Comparison of ENCODE assay signal across 21 cellular contexts in the genomic region with DNA sequence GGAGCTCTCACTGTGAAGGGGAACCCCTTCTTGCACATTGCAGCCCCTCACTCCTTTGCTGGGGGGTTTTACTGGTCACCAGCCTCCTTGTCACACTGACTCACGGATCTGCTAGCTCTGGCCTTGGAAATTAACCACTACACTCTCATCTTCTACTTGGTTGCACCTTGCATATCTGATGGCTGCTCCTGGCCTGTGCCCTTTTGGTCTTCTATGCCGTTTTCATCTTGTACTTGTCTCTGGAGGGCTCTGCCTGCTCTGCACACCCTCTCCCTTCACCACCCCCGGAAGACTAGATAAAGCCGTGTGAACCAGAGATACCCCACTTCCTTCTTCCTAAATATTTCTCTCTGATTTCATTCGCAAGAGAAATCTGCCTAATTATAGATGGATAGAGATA. TPM values are rescaled to one million over a fixed set of nuclear protein-coding genes. Genes with fewer than 3 reads are reported as not detected.
DNase-seq lines count a peak whose midpoint lies in the region; ATAC-seq, FAIRE-seq and TF ChIP-seq lines count a peak whose summit lies in the region.
"Had no signal": no experiment of that assay in that cellular context is flagged by ENCODE, and none has a peak within 500 bp of the region (broad histone marks: within the 10 kb centered on the region; RNA-seq: fewer than 3 reads in every experiment).

No MANE protein-coding gene starts in this region.

- TF ChIP-seq EP300 in H1 (IDR thresholded peaks at IDR 0.05; ENCODE audit: borderline replicate concordance in 1 of 2, low read depth in 2 of 2, low read length in 2 of 2), result no peak

- H3K4me3 Mint-ChIP-seq in activated naive CD4-positive, alpha-beta T cell treated with anti-CD3 and anti-CD28 coated beads, Interleukin-2, amount 50 U/mL, for 24 hours, result peak overlapping the region; percentile 83
- peak overlapping the region; percentile 53 for H3K4me3 Mint-ChIP-seq in activated CD8-positive, alpha-beta T cell treated with anti-CD3 and anti-CD28 coated beads, Interleukin-2, amount 10 ng/mL, durations not matched to agents 7 days and 5 days
- H3K4me3 Mint-ChIP-seq: endodermal cell, GM23338 had no signal

- H2AFZ ChIP-seq in H1 (ENCODE audit: low read length), result no peak overlapping the region
- H2AFZ ChIP-seq: hepatocyte had no signal

- H3K27ac Mint-ChIP-seq in activated naive CD4-positive, alpha-beta T cell treated with anti-CD3 and anti-CD28 coated beads, Interleukin-2, amount 50 U/mL, for 24 hours, result peak overlapping the region; percentile 89
- H3K27ac Mint-ChIP-seq in activated CD8-positive, alpha-beta T cell treated with anti-CD3 and anti-CD28 coated beads, Interleukin-2, amount 10 ng/mL, durations not matched to agents 7 days and 5 days, result peak overlapping the region; percentile 79
- H3K27ac Mint-ChIP-seq: endodermal cell, GM23338 had no signal

- H3K4me3 ChIP-seq in H1 (ENCODE audit: extremely low read depth in 1 of 4, insufficient read depth in 2 of 4, low read depth in 3 of 4, low read length in 4 of 4), result no peak overlapping the region
- H3K4me3 ChIP-seq: cardiac muscle cell, GM23338, hepatocyte, right atrium auricular region had no signal

- WGBS in H1 (ENCODE audit: extremely low coverage in 1 of 2, insufficient coverage in 1 of 2, insufficient read length in 1 of 2, insufficient replicate concordance in 2 of 2, low coverage in 1 of 2, low lambda C conversion rate in 2 of 2, missing lambda C conversion rate in 1 of 2), 2 experiments, result 84% methylated on average over 5 of the region's 5 CpGs; no CpG with 5 or more reads in 1 of the 2 experiments

- H4K20me1 ChIP-seq in H1 (replicated peaks in 1 of 2; ENCODE audit: control insufficient read depth in 1 of 2, insufficient read depth in 2 of 2, low read length in 2 of 2), result no peaks in the 10 kb centered on the region

- H3K4me2 ChIP-seq in H1 (ENCODE audit: insufficient read depth in 1 of 2, low read depth in 2 of 2, low read length in 2 of 2), result no peak overlapping the region
- H3K4me2 ChIP-seq: GM23338, hepatocyte had no signal

- H3K4me1 ChIP-seq in H1 (replicated peaks in 1 of 4; ENCODE audit: control insufficient read depth in 3 of 4, insufficient read depth in 4 of 4, low read length in 3 of 4), result peaks cover 0 to 2% (median 0%) of the 10 kb centered on the region in 4 experiments; a peak in 1 of 7 replicates
- H3K4me1 ChIP-seq: right atrium auricular region had no signal

- H2BK5ac ChIP-seq in H1 (ENCODE audit: low read depth, low read length), result no peak overlapping the region

- no peak overlapping the region for H2BK12ac ChIP-seq in H1 (ENCODE audit: low read depth, low read length)

- no peaks in the 10 kb centered on the region for H3K79me1 ChIP-seq in H1 (ENCODE audit: low read depth, low read length)

- ATAC-seq in activated CD8-positive, alpha-beta T cell treated with anti-CD3 and anti-CD28 coated beads, Interleukin-2, amount 10 ng/mL, durations not matched to agents 7 days and 5 days, result peak; percentile 69
- ATAC-seq in GM21737 (IDR thresholded peaks at IDR 0.05; ENCODE audit: unreplicated experiment), result no peak

- no peaks in the 10 kb centered on the region for H3K23me2 ChIP-seq in H1 (ENCODE audit: low read depth, low read length)

- H3K9me3 Mint-ChIP-seq in activated naive CD4-positive, alpha-beta T cell treated with anti-CD3 and anti-CD28 coated beads, Interleukin-2, amount 50 U/mL, for 24 hours, result no peaks in the 10 kb centered on the region
- no peaks in the 10 kb centered on the region for H3K9me3 Mint-ChIP-seq in activated CD8-positive, alpha-beta T cell treated with anti-CD3 and anti-CD28 coated beads, Interleukin-2, amount 10 ng/mL, durations not matched to agents 7 days and 5 days (ENCODE audit: insufficient read depth)
- H3K9me3 Mint-ChIP-seq: GM23338 had no signal

- no peak overlapping the region for H2BK15ac ChIP-seq in H1 (ENCODE audit: low read length)

- no peak overlapping the region for H3K4ac ChIP-seq in H1 (replicated peaks; ENCODE audit: insufficient read length, low read depth, low read length)

- no peak overlapping the region for H2AK5ac ChIP-seq in H1 (ENCODE audit: low read depth, low read length)

- H4K91ac ChIP-seq in H1 (replicated peaks; ENCODE audit: insufficient read length, low read length), result no peak overlapping the region

- peaks cover 6% of the 10 kb centered on the region for H3K36me3 Mint-ChIP-seq in activated naive CD4-positive, alpha-beta T cell treated with anti-CD3 and anti-CD28 coated beads, Interleukin-2, amount 50 U/mL, for 24 hours
- peaks cover 61% of the 10 kb centered on the region for H3K36me3 Mint-ChIP-seq in activated CD8-positive, alpha-beta T cell treated with anti-CD3 and anti-CD28 coated beads, Interleukin-2, amount 10 ng/mL, durations not matched to agents 7 days and 5 days (ENCODE audit: low read depth)

- no peak overlapping the region for H3K27ac ChIP-seq in H1 (ENCODE audit: low read depth, low read length)
- H3K27ac ChIP-seq: cardiac muscle cell, hepatocyte, HL-60, right atrium auricular region, RWPE1 had no signal

- H3K27me3 Mint-ChIP-seq in activated naive CD4-positive, alpha-beta T cell treated with anti-CD3 and anti-CD28 coated beads, Interleukin-2, amount 50 U/mL, for 24 hours, result no peaks in the 10 kb centered on the region
- H3K27me3 Mint-ChIP-seq in activated CD8-positive, alpha-beta T cell treated with anti-CD3 and anti-CD28 coated beads, Interleukin-2, amount 10 ng/mL, durations not matched to agents 7 days and 5 days (ENCODE audit: low read depth), result no peaks in the 10 kb centered on the region

- H3K23ac ChIP-seq in H1 (ENCODE audit: insufficient read length), result no peak overlapping the region

- no peaks in the 10 kb centered on the region for H3K9me3 ChIP-seq in H1 (ENCODE audit: insufficient read depth in 2 of 2, low read depth in 1 of 2, low read length in 1 of 2)

- no peak for TF ChIP-seq POLR2A in H1 (IDR thresholded peaks at IDR 0.05; ENCODE audit: control extremely low read depth in 1 of 2, low read depth in 2 of 2, low read length in 2 of 2)

- H3K9ac ChIP-seq in H1 (replicated peaks in 1 of 4; ENCODE audit: extremely low read depth in 1 of 4, low read depth in 3 of 4, low read length in 3 of 4), result no peak overlapping the region

- peak overlapping the region; percentile 72; the same call in 1 of the 2 replicates for H2BK20ac ChIP-seq in H1 (ENCODE audit: low read length)

- TF ChIP-seq RAD21 in H1 (IDR thresholded peaks at IDR 0.05 in 1 of 2, conservative IDR thresholded peaks at IDR 0.05 in 1 of 2; ENCODE audit: low read depth in 2 of 2, low read length in 2 of 2), result no peak

- peaks cover 98% of the 10 kb centered on the region for H3K4me1 Mint-ChIP-seq in activated naive CD4-positive, alpha-beta T cell treated with anti-CD3 and anti-CD28 coated beads, Interleukin-2, amount 50 U/mL, for 24 hours
- H3K4me1 Mint-ChIP-seq in activated CD8-positive, alpha-beta T cell treated with anti-CD3 and anti-CD28 coated beads, Interleukin-2, amount 10 ng/mL, durations not matched to agents 7 days and 5 days (ENCODE audit: low read depth), result peaks cover 83% of the 10 kb centered on the region

- no peaks in the 10 kb centered on the region for H3K36me3 ChIP-seq in H1 (ENCODE audit: control insufficient read depth in 2 of 4, insufficient read depth in 4 of 4, low read length in 3 of 4)
- H3K36me3 ChIP-seq: cardiac muscle cell, right atrium auricular region had no signal

- H3K79me2 ChIP-seq in H1 (ENCODE audit: control insufficient read depth in 1 of 2, insufficient read depth in 2 of 2, low read length in 2 of 2), result no peaks in the 10 kb centered on the region
- H3K79me2 ChIP-seq: hepatocyte had no signal

- no peaks in the 10 kb centered on the region for H3K27me3 ChIP-seq in H1 (replicated peaks in 1 of 4; ENCODE audit: control insufficient read depth in 3 of 4, extremely low read depth in 1 of 4, insufficient read depth in 3 of 4, low read length in 3 of 4)
- H3K27me3 ChIP-seq: cardiac muscle cell, hepatocyte, right atrium auricular region had no signal

- CTCF ChIA-PET in activated CD8-positive, alpha-beta T cell treated with anti-CD3 and anti-CD28 coated beads, Interleukin-2, amount 10 ng/mL, durations not matched to agents 7 days and 5 days (lab: Charles Lee), result interaction anchor here (0.9 to 1.7 kb wide), 7 partner anchors 16 to 61 kb away, joined by 3 to 13 read pairs (median 5); no protein-coding TSS in a partner anchor
- CTCF ChIA-PET in H1 (lab: Charles Lee; ENCODE audit: partially characterized antibody), result interaction anchor here (0.7 to 0.9 kb wide), 3 partner anchors 24 to 148 kb away, joined by 3 read pairs; no protein-coding TSS in a partner anchor

- no peak overlapping the region for H3K56ac ChIP-seq in H1 (replicated peaks; ENCODE audit: insufficient read length, low read depth, low read length)

- FAIRE-seq in H1 (lab: Jason Lieb, UNC), result no peak
- FAIRE-seq: D721Med had no signal

- no peak overlapping the region for H2BK120ac ChIP-seq in H1 (replicated peaks; ENCODE audit: low read depth, low read length)

- no peak for TF ChIP-seq CTCF in H1 (IDR thresholded peaks at IDR 0.05; ENCODE audit: control extremely low read depth in 1 of 3, insufficient read depth in 1 of 3, low read depth in 1 of 3, low read length in 3 of 3)

- H4K8ac ChIP-seq in H1 (ENCODE audit: extremely low read depth, insufficient read depth, low read length), result peak overlapping the region; percentile 8; the same call in 1 of the 2 replicates

- no peak overlapping the region for H3K14ac ChIP-seq in H1 (ENCODE audit: insufficient read length)

- POLR2A ChIA-PET in activated CD8-positive, alpha-beta T cell treated with anti-CD3 and anti-CD28 coated beads, Interleukin-2, amount 10 ng/mL, durations not matched to agents 7 days and 5 days (lab: Charles Lee), result interaction anchor here (0.7 to 1.4 kb wide), 4 partner anchors 17 to 44 kb away, joined by 3 to 7 read pairs (median 4); partner anchors contain the start of gene CD247
- POLR2A ChIA-PET in H1 (lab: Charles Lee; ENCODE audit: partially characterized antibody), result no interaction called here

- H4K5ac ChIP-seq in H1 (ENCODE audit: insufficient read length, low read depth, low read length), result no peak overlapping the region

- DNase-seq in activated naive CD4-positive, alpha-beta T cell treated with anti-CD3 and anti-CD28 coated beads, Interleukin-2, amount 50 U/mL, for 16 hours, result no peak
- peak; percentile 49 for DNase-seq in activated CD8-positive, alpha-beta T cell treated with anti-CD3 and anti-CD28 coated beads, Interleukin-2, amount 10 ng/mL, durations not matched to agents 7 days and 5 days
- DNase-seq in H1 (ENCODE audit: low read depth in 1 of 2, low spot score in 2 of 2) (no peak), LoVo (ENCODE audit: low spot score) (no peak), SK-N-DZ (ENCODE audit: low spot score) (no peak), DMS79 (lab: John Stamatoyannopoulos, UW) (no peak)
- DNase-seq: GF-D8, KBM-7, NCI-H1105 treated with DMSO at 0.1 percent for 48 hours, NCI-H774 had no signal

- H3K18ac ChIP-seq in H1 (ENCODE audit: extremely low read depth, low read length), result no peak overlapping the region; the same call in 1 of the 2 replicates

RNA-seq across cellular contexts. Expression of gene CD247, which starts 44.6 kb away (rescaled TPM):
- total RNA-seq in activated CD8-positive, alpha-beta T cell treated with anti-CD3 and anti-CD28 coated beads, Interleukin-2, amount 10 ng/mL, durations not matched to agents 7 days and 5 days, result 100 to 1,000 TPM; 243 to 251 TPM
- 1.7 and 2.2 TPM in 2 replicates for total RNA-seq in H1 (2021; fragmentation: NEBNext Ultra II Directional; extraction: Animal tissue kit (Norgen Biotek cat#: 25700))
- 1.9 and 2.0 TPM in 2 replicates for polyA plus RNA-seq in H1 (2011; rRNA removed)
- polyA plus RNA-seq in H1 (2011; cell fraction: cytosol; rRNA removed), result 2.1 TPM
- polyA plus RNA-seq in H1 (2011; cell fraction: nucleus; rRNA removed), result 2.1 TPM
- polyA plus RNA-seq in H1 (2012, experiment 1 of 2), result 1.8 to 3.6 TPM (median 2.1 TPM) in 4 replicates
- polyA plus RNA-seq in H1 (2012, experiment 2 of 2), result 1.2 TPM
- 1.2 TPM for polyA plus RNA-seq in H1 (2013, experiment 1 of 2)
- 1.4 TPM for polyA plus RNA-seq in H1 (2013, experiment 2 of 2)
- 0.71 and 0.95 TPM in 2 replicates for polyA minus RNA-seq in H1 (2011; rRNA and poly(A)+ RNA removed)
- 1.5 TPM for polyA minus RNA-seq in H1 (2011; cell fraction: cytosol; rRNA and poly(A)+ RNA removed)
- polyA minus RNA-seq in H1 (2011; cell fraction: nucleus; rRNA and poly(A)+ RNA removed), result 0.40 TPM
- 2.5 and 3.6 TPM in 2 replicates for polyA plus RNA-seq in SK-N-DZ (2014; cell fraction: cytosol; rRNA removed)
- 2.0 and 2.1 TPM in 2 replicates for polyA plus RNA-seq in SK-N-DZ (2014; cell fraction: nucleus; rRNA removed)
- total RNA-seq: hepatocyte, kidney epithelial cell had no signal
- polyA plus RNA-seq: cardiac muscle cell, hepatocyte had no signal

Comparison
In these comparisons a context has a peak if more than half of its experiments do, and no peak if none do; other contexts are left out.
1. RNA of gene CD247, which starts 44.6 kb away (total RNA-seq): 243 to 251 TPM in activated CD8-positive, alpha-beta T cell treated with anti-CD3 and anti-CD28 coated beads, Interleukin-2, amount 10 ng/mL, durations not matched to agents 7 days and 5 days; 1.7 to 2.2 TPM in H1; every median in the first group is over 10 times any median in the second.